35 cellular contexts compared by ENCODE assay signal in genomic region chr4:76275486-76276126, GRCh38. TPM values are rescaled to one million over a fixed set of nuclear protein-coding genes. Genes with fewer than 3 reads are reported as not detected.
A peak's percentile ranks its signal among the peaks of the same experiment; 100 is the strongest.
DNase-seq lines count a peak whose midpoint lies in the region; ATAC-seq and TF ChIP-seq lines count a peak whose summit lies in the region.
"Had no signal": no experiment of that assay in that cellular context is flagged by ENCODE, and none has a peak within 500 bp of the region (broad histone marks: within the 10 kb centered on the region; RNA-seq: fewer than 3 reads in every experiment).

No MANE protein-coding gene starts in this region.

- H4K5ac ChIP-seq in mesendoderm (ENCODE audit: low read length) = no peak overlapping the region

- H3K56ac ChIP-seq in mesendoderm (ENCODE audit: low read length) = no peak overlapping the region

- no peaks in the 10 kb centered on the region for H3K4me1 Mint-ChIP-seq in endothelial cell (ENCODE audit: unreplicated experiment)

- no peak overlapping the region for H3K9ac ChIP-seq in Loucy (ENCODE audit: low read depth, low read length, poor library complexity, severe bottlenecking)
- H3K9ac ChIP-seq in liver (ENCODE audit: low read depth in 1 of 2, low read length in 2 of 2) = no peak overlapping the region
- H3K9ac ChIP-seq in mesendoderm (ENCODE audit: low read length) = no peak overlapping the region

- no peaks in the 10 kb centered on the region for H3K9me2 ChIP-seq in Loucy (replicated peaks; ENCODE audit: low read depth, low read length)

- H3K4me1 ChIP-seq in Loucy (ENCODE audit: insufficient read depth, low read length, poor library complexity, severe bottlenecking) = no peaks in the 10 kb centered on the region
- peaks cover 5 to 83% (median 43%) of the 10 kb centered on the region in 4 donors for H3K4me1 ChIP-seq in liver (ENCODE audit: control insufficient read depth in 4 of 4, insufficient read depth in 4 of 4, low read length in 3 of 4)
- no peaks in the 10 kb centered on the region for H3K4me1 ChIP-seq in mesendoderm (ENCODE audit: control insufficient read depth, low read depth, low read length)
- H3K4me1 ChIP-seq: adrenal gland, tibial nerve had no signal

- H2AK5ac ChIP-seq in mesendoderm (ENCODE audit: low read length) = no peak overlapping the region

- H3K79me1 ChIP-seq in mesendoderm (ENCODE audit: low read length) = no peaks in the 10 kb centered on the region

- H3K79me2 ChIP-seq in Loucy (ENCODE audit: insufficient read depth, low read length) (no peaks in the 10 kb centered on the region), mesendoderm (ENCODE audit: control insufficient read depth, insufficient read depth, low read length) (no peaks in the 10 kb centered on the region)

- TF ChIP-seq RAD21 in liver (IDR thresholded peaks at IDR 0.05) = peak; percentile 38 to 54

- H3K27ac ChIP-seq in liver (ENCODE audit: low read depth in 1 of 2, low read length in 2 of 2) (peak overlapping the region; percentile 47 to 88), mesendoderm (ENCODE audit: low read depth, low read length) (no peak overlapping the region)
- H3K27ac ChIP-seq: adrenal gland, body of pancreas, dorsolateral prefrontal cortex, SK-N-MC, tibial nerve had no signal

- WGBS in liver = 32% methylated on average over 3 of the region's 3 CpGs
- WGBS in mesendoderm (ENCODE audit: extremely low coverage, insufficient coverage, low lambda C conversion rate) = no CpG with 5 or more reads among the region's 3 CpGs

- no peaks in the 10 kb centered on the region for H3F3A ChIP-seq in Loucy (ENCODE audit: low read depth)

- no peaks in the 10 kb centered on the region for H3K36me3 Mint-ChIP-seq in endothelial cell (ENCODE audit: low read depth, unreplicated experiment)

- H3K4me3 ChIP-seq in Loucy (ENCODE audit: low read length, poor library complexity, severe bottlenecking) (no peak overlapping the region), liver (ENCODE audit: low read depth in 1 of 3, low read length in 3 of 3) (no peak overlapping the region), mesendoderm (ENCODE audit: low read length) (no peak overlapping the region)
- H3K4me3 ChIP-seq: adrenal gland, body of pancreas, dorsolateral prefrontal cortex, SK-N-MC, tibial nerve had no signal

- no peaks in the 10 kb centered on the region for H3K9me3 Mint-ChIP-seq in endothelial cell (ENCODE audit: unreplicated experiment)
- H3K9me3 Mint-ChIP-seq: activated CD4-positive, alpha-beta memory T cell treated with anti-CD3 and anti-CD28 coated beads, Interleukin-2, amount 10 ng/mL, durations not matched to agents 7 days and 5 days; activated naive CD4-positive, alpha-beta T cell treated with anti-CD3 and anti-CD28 coated beads for 36 hours; activated T-helper 1 cell treated with anti-CD3 and anti-CD28 coated beads, Interleukin-12 subunit alpha, Interleukin-12 subunit beta, Interleukin-2, Interleukin-4 antibody, amounts not matched to agents 30 ng/mL and 10 ng/mL and 1 ng/mL, durations not matched to agents 14 hours and 24 hours and 36 hours; HFFc6 had no signal

- H3K23ac ChIP-seq in mesendoderm (ENCODE audit: low read length) = no peak overlapping the region

- H3K4me2 ChIP-seq in Loucy (ENCODE audit: low read depth, low read length, poor library complexity, severe bottlenecking) (no peak overlapping the region), mesendoderm (ENCODE audit: low read length) (no peak overlapping the region)

- H3K27ac Mint-ChIP-seq in endothelial cell (ENCODE audit: unreplicated experiment) = no peak overlapping the region
- H3K27ac Mint-ChIP-seq: activated CD4-positive, alpha-beta memory T cell treated with anti-CD3 and anti-CD28 coated beads, Interleukin-2, amount 10 ng/mL, durations not matched to agents 7 days and 5 days; activated naive CD4-positive, alpha-beta T cell treated with anti-CD3 and anti-CD28 coated beads for 36 hours; activated T-helper 1 cell treated with anti-CD3 and anti-CD28 coated beads, Interleukin-12 subunit alpha, Interleukin-12 subunit beta, Interleukin-2, Interleukin-4 antibody, amounts not matched to agents 30 ng/mL and 10 ng/mL and 1 ng/mL, durations not matched to agents 14 hours and 24 hours and 36 hours; HFFc6 had no signal

- H2BK5ac ChIP-seq in mesendoderm (ENCODE audit: low read length) = no peak overlapping the region

- no peak overlapping the region for H2BK15ac ChIP-seq in mesendoderm (replicated peaks; ENCODE audit: low read depth)

- no peaks in the 10 kb centered on the region for H3K36me3 ChIP-seq in Loucy (ENCODE audit: insufficient read depth, low read length)
- no peaks in the 10 kb centered on the region for H3K36me3 ChIP-seq in liver (ENCODE audit: control insufficient read depth in 4 of 4, insufficient read depth in 3 of 4, low read depth in 1 of 4, low read length in 3 of 4)
- H3K36me3 ChIP-seq in mesendoderm (ENCODE audit: control insufficient read depth, insufficient read depth, low read length) = no peaks in the 10 kb centered on the region
- H3K36me3 ChIP-seq: adrenal gland, tibial nerve had no signal

- H2BK120ac ChIP-seq in mesendoderm (ENCODE audit: low read depth, low read length) = no peak overlapping the region

- no peak overlapping the region for H3K4me3 Mint-ChIP-seq in endothelial cell (ENCODE audit: unreplicated experiment)
- H3K4me3 Mint-ChIP-seq: activated CD4-positive, alpha-beta memory T cell treated with anti-CD3 and anti-CD28 coated beads, Interleukin-2, amount 10 ng/mL, durations not matched to agents 7 days and 5 days; activated naive CD4-positive, alpha-beta T cell treated with anti-CD3 and anti-CD28 coated beads for 36 hours; activated T-helper 1 cell treated with anti-CD3 and anti-CD28 coated beads, Interleukin-12 subunit alpha, Interleukin-12 subunit beta, Interleukin-2, Interleukin-4 antibody, amounts not matched to agents 30 ng/mL and 10 ng/mL and 1 ng/mL, durations not matched to agents 14 hours and 24 hours and 36 hours; HFFc6 had no signal

- H4K8ac ChIP-seq in mesendoderm (ENCODE audit: low read depth, low read length) = no peak overlapping the region

- H3K9me3 ChIP-seq in Loucy (ENCODE audit: insufficient read depth, low read depth, low read length) (no peaks in the 10 kb centered on the region), liver (ENCODE audit: control insufficient read depth in 4 of 4, low read length in 3 of 4) (no peaks in the 10 kb centered on the region)
- H3K9me3 ChIP-seq: adrenal gland, body of pancreas, tibial nerve had no signal

- no peaks in the 10 kb centered on the region for H4K20me1 ChIP-seq in Loucy (ENCODE audit: insufficient read depth, low read length, poor library complexity, severe bottlenecking)

- peak; percentile 47 for DNase-seq in COLO668 (lab: John Stamatoyannopoulos, UW; ENCODE audit: unreplicated experiment)
- peak; percentile 38 for DNase-seq in OCI-M1 (lab: John Stamatoyannopoulos, UW)
- DNase-seq in mesendoderm = no peak
- no peak for DNase-seq in endothelial cell (ENCODE audit: low spot score)
- DNase-seq: activated CD4-positive, alpha-beta memory T cell treated with anti-CD3 and anti-CD28 coated beads, Interleukin-2, amount 10 ng/mL, durations not matched to agents 7 days and 5 days; activated CD8-positive, alpha-beta memory T cell treated with anti-CD3 and anti-CD28 coated beads, Interleukin-2, amount 50 U/mL, for 48 hours; activated naive CD4-positive, alpha-beta T cell treated with anti-CD3 and anti-CD28 coated beads for 36 hours; adrenal gland; body of pancreas; C1 segment of cervical spinal cord; Calu3; cerebellar nuclear complex; dorsolateral prefrontal cortex; GOT3; HFFc6; KG1; MM.1S; NCI-H146; NCI-H2107; NCI-H446; NCI-H748 treated with DMSO at 0.1 percent for 48 hours; stimulated activated CD4-positive, alpha-beta T cell treated with anti-CD3 and anti-CD28 coated beads, Interleukin-15, amount 100 ng/mL, for 24 hours; stimulated activated CD4-positive, alpha-beta T cell treated with anti-CD3 and anti-CD28 coated beads, Interleukin-4, amount 100 ng/mL, for 4 hours; T-helper 2 cell had no signal

- H3K27me3 Mint-ChIP-seq in endothelial cell (ENCODE audit: unreplicated experiment) = no peaks in the 10 kb centered on the region

- H3K18ac ChIP-seq in mesendoderm (ENCODE audit: low read length) = no peak overlapping the region

- TF ChIP-seq CTCF in Loucy (conservative IDR thresholded peaks at IDR 0.05; ENCODE audit: low read length) (0 out of 2 replicates have a peak, but pooled peaks have one; percentile 15), liver (IDR thresholded peaks at IDR 0.05; ENCODE audit: low read depth, low read length, missing input control) (peak; percentile 8), endothelial cell (IDR thresholded peaks at IDR 0.05; ENCODE audit: unreplicated experiment) (no peak)

- H3K27me3 ChIP-seq in Loucy (ENCODE audit: insufficient read depth, low read length, poor library complexity, severe bottlenecking) (no peaks in the 10 kb centered on the region), liver (ENCODE audit: control insufficient read depth in 4 of 4, insufficient read depth in 4 of 4, low read length in 3 of 4) (no peaks in the 10 kb centered on the region), mesendoderm (ENCODE audit: insufficient read depth, low read length, poor library complexity) (no peaks in the 10 kb centered on the region)
- H3K27me3 ChIP-seq: adrenal gland, body of pancreas, dorsolateral prefrontal cortex, tibial nerve had no signal

- ATAC-seq in GM21381 (IDR thresholded peaks at IDR 0.05; ENCODE audit: unreplicated experiment) = no peak
- ATAC-seq in GM21825 (IDR thresholded peaks at IDR 0.05; ENCODE audit: unreplicated experiment) = no peak
- ATAC-seq: body of pancreas had no signal

- H3K4ac ChIP-seq in mesendoderm (ENCODE audit: low read depth, low read length) = no peak overlapping the region

- no peak overlapping the region for H2AFZ ChIP-seq in Loucy (ENCODE audit: low read length)

TF ChIP-seq in liver, 16 proteins besides CTCF, POLR2A, EP300 and RAD21 (continues in another document):
- peak in 1 of 2 donors; percentile 10 for TF ChIP-seq GABPA (IDR thresholded peaks at IDR 0.05 in 1 of 2, conservative IDR thresholded peaks at IDR 0.05 in 1 of 2)
- peak; percentile 95 for TF ChIP-seq FOXA1 (IDR thresholded peaks at IDR 0.05)
- TF ChIP-seq EGR1 (IDR thresholded peaks at IDR 0.05; ENCODE audit: low read depth in 2 of 2) = peak; percentile 27 to 92
- no peak for TF ChIP-seq TAF1 (conservative IDR thresholded peaks at IDR 0.05)
- TF ChIP-seq SP1 (IDR thresholded peaks at IDR 0.05) = peak; percentile 78

RNA-seq across cellular contexts. Expression of gene FAM47E, which starts 24.1 kb away (rescaled TPM):
- total RNA-seq in liver = 1 to 10 TPM; 1.3 to 2.0 TPM
- polyA plus RNA-seq in liver = 1 to 10 TPM in 1 of 2 donors, under 1 TPM in 1; 0.85 to 2.5 TPM
- 0.41 TPM for polyA plus RNA-seq in mesendoderm (2013, experiment 1 of 2)
- polyA plus RNA-seq in mesendoderm (2013, experiment 2 of 2) = 0.31 TPM
- 1.1 TPM for total RNA-seq in endothelial cell (ENCODE audit: unreplicated experiment)
- total RNA-seq: activated CD4-positive, alpha-beta memory T cell treated with anti-CD3 and anti-CD28 coated beads, Interleukin-2, amount 10 ng/mL, durations not matched to agents 7 days and 5 days; activated naive CD4-positive, alpha-beta T cell treated with anti-CD3 and anti-CD28 coated beads for 36 hours; activated T-helper 1 cell treated with anti-CD3 and anti-CD28 coated beads, Interleukin-12 subunit alpha, Interleukin-12 subunit beta, Interleukin-2, Interleukin-4 antibody, amounts not matched to agents 30 ng/mL and 10 ng/mL and 1 ng/mL, durations not matched to agents 14 hours and 24 hours and 36 hours; HT1080; lung microvascular endothelial cell; OCI-LY7 had no signal

RNA-seq across cellular contexts. Expression of gene STBD1, which starts 30.9 kb away (rescaled TPM):
- total RNA-seq in liver = 10 to 100 TPM; 10.3 to 18.9 TPM
- polyA plus RNA-seq in liver = 10 to 100 TPM; 41.7 to 42.5 TPM
- polyA plus RNA-seq in mesendoderm (2013, experiment 1 of 2) = 0.49 TPM
- polyA plus RNA-seq in mesendoderm (2013, experiment 2 of 2) = 0.71 TPM
- 1.8 TPM for total RNA-seq in endothelial cell (ENCODE audit: unreplicated experiment)
- total RNA-seq: activated naive CD4-positive, alpha-beta T cell treated with anti-CD3 and anti-CD28 coated beads for 36 hours; OCI-LY7 had no signal
- polyA plus RNA-seq: neural cell had no signal

Comparison
In these comparisons a context has a peak if more than half of its experiments do, and no peak if none do; other contexts are left out.
1. DNase-seq: peak in COLO668 (single experiment) and OCI-M1 (single experiment); none in mesendoderm (single experiment) and endothelial cell (single experiment).